In the genomic region with DNA sequence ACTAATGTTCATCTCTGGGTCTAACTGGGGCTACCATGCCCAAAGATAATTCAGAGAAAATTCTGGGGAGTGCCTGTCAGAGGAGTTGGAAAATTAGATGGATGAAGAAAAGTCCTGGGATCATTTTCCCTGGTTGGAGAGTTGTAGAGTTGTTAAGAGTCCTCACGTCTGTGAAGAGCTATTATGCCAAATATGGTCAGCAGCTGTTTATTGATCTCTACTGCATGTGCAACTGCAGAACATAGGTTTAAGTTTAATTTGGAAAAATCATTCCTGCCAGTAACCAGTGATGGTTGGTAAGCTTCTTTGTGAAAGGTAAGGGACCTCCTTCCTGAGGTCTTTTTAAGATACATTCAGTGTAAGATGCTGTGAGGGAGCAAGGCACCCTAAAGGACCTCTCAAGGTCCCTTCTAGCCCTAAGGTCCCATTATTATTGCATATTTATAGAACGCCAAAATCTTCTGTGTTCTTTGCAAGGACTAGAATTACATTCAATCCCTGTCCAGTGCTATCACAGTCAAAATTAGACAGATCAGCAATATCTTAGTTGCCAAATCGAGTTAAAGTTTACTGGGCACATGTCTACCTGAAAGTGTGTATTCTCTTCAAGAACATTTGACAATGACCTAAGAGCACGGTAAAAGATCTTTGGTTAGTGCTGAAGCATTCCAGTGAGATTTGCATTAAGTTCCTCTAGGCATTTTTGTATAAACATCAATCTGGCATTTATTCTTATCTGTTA, we compare ENCODE assay signal across 20 cellular contexts.
A peak's percentile ranks its signal among the peaks of the same experiment; 100 is the strongest.
DNase-seq lines count a peak whose midpoint lies in the region; ATAC-seq, FAIRE-seq and TF ChIP-seq lines count a peak whose summit lies in the region.
"Had no signal": no experiment of that assay in that cellular context is flagged by ENCODE, and none has a peak within 500 bp of the region (broad histone marks: within the 10 kb centered on the region; RNA-seq: fewer than 3 reads in every experiment).

No MANE protein-coding gene starts in this region.

- no peak overlapping the region for H3K23ac ChIP-seq in IMR-90 (ENCODE audit: low read depth, low read length)

- H3K36me3 ChIP-seq in IMR-90 (ENCODE audit: control insufficient read depth, insufficient read depth, low read length) = no peaks in the 10 kb centered on the region
- H3K36me3 ChIP-seq in K562 (ENCODE audit: control insufficient read depth, insufficient read depth, low read length) = no peaks in the 10 kb centered on the region
- H3K36me3 ChIP-seq in osteoblast (ENCODE audit: insufficient read depth, low read length) = no peaks in the 10 kb centered on the region
- peaks cover 0 to 6% (median 0%) of the 10 kb centered on the region in 6 donors for H3K36me3 ChIP-seq in spleen
- H3K36me3 ChIP-seq in tibial artery = no peaks in the 10 kb centered on the region

- H3K4me3 ChIP-seq in IMR-90 (ENCODE audit: insufficient read depth, low read depth, low read length) (no peak overlapping the region), K562 (no peak overlapping the region), osteoblast (ENCODE audit: insufficient read depth, low read length) (no peak overlapping the region), spleen (no peak overlapping the region), tibial artery (no peak overlapping the region)
- H3K4me3 ChIP-seq: GM12878 had no signal

- no peak overlapping the region for H3K4ac ChIP-seq in IMR-90 (ENCODE audit: low read depth, low read length)

- DNase-seq in NCI-H510A treated with DMSO at 0.1 percent for 48 hours (lab: John Stamatoyannopoulos, UW) = peak; percentile 57
- DNase-seq in NCI-H510A (lab: John Stamatoyannopoulos, UW) = no peak
- DNase-seq in IMR-90 = no peak
- no peak for DNase-seq in K562 (ENCODE audit: extremely low read depth in 1 of 4, low spot score in 3 of 4)
- DNase-seq in osteoblast (ENCODE audit: insufficient read length, low spot score, missing footprints) = peak; percentile 8
- DNase-seq in spleen = no peak
- DNase-seq in tibial artery = no peak
- DNase-seq: 8988T; AML-193; CD4-positive, alpha-beta memory T cell; DMS 273 treated with DMSO at 0.1 percent for 48 hours; DMS53; DND-41; EL; H9 had no signal

- H2BK15ac ChIP-seq in IMR-90 (ENCODE audit: low read depth, low read length) = no peak overlapping the region

- no peaks in the 10 kb centered on the region for H3K27me3 ChIP-seq in IMR-90 (ENCODE audit: control insufficient read depth, insufficient read depth, low read length)
- no peaks in the 10 kb centered on the region for H3K27me3 ChIP-seq in K562 (ENCODE audit: control insufficient read depth in 2 of 2, insufficient read depth in 2 of 2, low read length in 2 of 2)
- H3K27me3 ChIP-seq in osteoblast (ENCODE audit: insufficient read depth, low read length) = no peaks in the 10 kb centered on the region
- H3K27me3 ChIP-seq in spleen (replicated peaks in 1 of 7) = no peaks in the 10 kb centered on the region
- no peaks in the 10 kb centered on the region for H3K27me3 ChIP-seq in tibial artery

- H3K9me1 ChIP-seq in IMR-90 (ENCODE audit: insufficient read depth, low read length) (no peaks in the 10 kb centered on the region), K562 (ENCODE audit: control insufficient read depth, insufficient read depth, low read length) (no peaks in the 10 kb centered on the region)

- no peak overlapping the region for H2BK5ac ChIP-seq in IMR-90 (ENCODE audit: low read depth, low read length, poor library complexity, severe bottlenecking)

- H3K4me2 ChIP-seq in IMR-90 (ENCODE audit: low read depth, low read length) = no peak overlapping the region
- no peak overlapping the region for H3K4me2 ChIP-seq in K562 (ENCODE audit: insufficient read depth, low read length)
- H3K4me2 ChIP-seq in osteoblast (ENCODE audit: insufficient read depth, low read length) = no peak overlapping the region

- H4K20me1 ChIP-seq in IMR-90 (ENCODE audit: insufficient read depth, low read length) (no peaks in the 10 kb centered on the region), K562 (replicated peaks; ENCODE audit: control insufficient read depth, insufficient read depth, low read length) (no peaks in the 10 kb centered on the region), osteoblast (ENCODE audit: insufficient read depth, low read length) (peaks cover 5% of the 10 kb centered on the region)

- no peak overlapping the region for H2AK5ac ChIP-seq in IMR-90 (ENCODE audit: low read depth, low read length)

- no peak overlapping the region for H2AFZ ChIP-seq in IMR-90 (replicated peaks; ENCODE audit: low read length, poor library complexity)
- H2AFZ ChIP-seq in K562 (ENCODE audit: low read depth, low read length) = no peak overlapping the region
- no peak overlapping the region for H2AFZ ChIP-seq in osteoblast (ENCODE audit: low read length)

- BruUV-seq in IMR-90 (replicated peaks; lab: Mats Ljungman, UMichigan) (no TSS peak), K562 (replicated peaks; lab: Mats Ljungman, UMichigan) (no TSS peak)

- H3K27ac ChIP-seq in IMR-90 (ENCODE audit: insufficient read depth, low read length) = no peak overlapping the region
- H3K27ac ChIP-seq in K562 (ENCODE audit: extremely low read depth, low read depth, low read length) = no peak overlapping the region
- no peak overlapping the region for H3K27ac ChIP-seq in osteoblast (ENCODE audit: low read depth, low read length)
- no peak overlapping the region for H3K27ac ChIP-seq in spleen
- H3K27ac ChIP-seq in tibial artery = no peak overlapping the region
- H3K27ac ChIP-seq: C4-2B had no signal

- no peak overlapping the region for H2BK20ac ChIP-seq in IMR-90 (ENCODE audit: low read depth, low read length)

- CTCF ChIA-PET in IMR-90 (lab: Yijun Ruan, JAX) (no interaction called here), K562 (lab: Yijun Ruan, JAX; ENCODE audit: low intra/inter-chr PET ratio) (no interaction called here)

- H3K14ac ChIP-seq in IMR-90 (replicated peaks; ENCODE audit: low read depth, low read length) = no peak overlapping the region

- no peak overlapping the region for H3K56ac ChIP-seq in IMR-90 (ENCODE audit: extremely low read depth, insufficient read depth, low read length)

- ATAC-seq in IMR-90 (ENCODE audit: low read depth) (no peak), K562 (no peak), GM18498 (IDR thresholded peaks at IDR 0.05; ENCODE audit: unreplicated experiment) (no peak)

- dilution Hi-C loops in IMR-90 (cut with HindIII; ENCODE audit: low sequenced_read_pairs, unreplicated experiment) = no loop called here

- H3K79me1 ChIP-seq in IMR-90 (ENCODE audit: low read depth in 1 of 2, low read length in 2 of 2) = peaks cover 2 to 4% of the 10 kb centered on the region in 2 experiments; a peak in 1 of 4 replicates

- H3K18ac ChIP-seq in IMR-90 (ENCODE audit: low read depth, low read length) = no peak overlapping the region

- no peak overlapping the region for H3K9ac ChIP-seq in IMR-90 (ENCODE audit: low read depth, low read length)
- H3K9ac ChIP-seq in K562 (ENCODE audit: insufficient read depth in 1 of 2, low read depth in 2 of 2, low read length in 2 of 2) = no peak overlapping the region

- intact Hi-C loops in IMR-90 (cut with micrococcal nuclease) = no loop called here
- intact Hi-C loops in K562 (cut with micrococcal nuclease) = no loop called here
- intact Hi-C loops in spleen (cut with DNase I; ENCODE audit: low total_unique reads) = no loop called here
- intact Hi-C loops in tibial artery (cut with DNase I; ENCODE audit: low total_unique reads) = no loop called here

- TF ChIP-seq CTCF in IMR-90 (conservative IDR thresholded peaks at IDR 0.05; ENCODE audit: low read depth, low read length) (no peak), K562 (IDR thresholded peaks at IDR 0.05 in 2 of 3, conservative IDR thresholded peaks at IDR 0.05 in 1 of 3; ENCODE audit: insufficient read depth in 2 of 3, low read depth in 1 of 3, low read length in 3 of 3) (no peak), osteoblast (IDR thresholded peaks at IDR 0.05; ENCODE audit: extremely low read depth, low read depth, low read length) (no peak), spleen (IDR thresholded peaks at IDR 0.05 in 8 of 11, conservative IDR thresholded peaks at IDR 0.05 in 3 of 11) (no peak), tibial artery (IDR thresholded peaks at IDR 0.05) (no peak)

- H2BK120ac ChIP-seq in IMR-90 (ENCODE audit: low read depth, low read length) = no peak overlapping the region

- no peak overlapping the region for H2AK9ac ChIP-seq in IMR-90 (replicated peaks; ENCODE audit: low read depth, low read length, poor library complexity)

- TF ChIP-seq EP300 in K562 (IDR thresholded peaks at IDR 0.05; ENCODE audit: low read length) = no peak

- H3K9me3 ChIP-seq in IMR-90 (ENCODE audit: control insufficient read depth, insufficient read depth, low read length) (no peaks in the 10 kb centered on the region), K562 (replicated peaks; ENCODE audit: control insufficient read depth, insufficient read depth, low read depth, low read length) (no peaks in the 10 kb centered on the region), osteoblast (ENCODE audit: low read depth, low read length) (no peaks in the 10 kb centered on the region), spleen (no peaks in the 10 kb centered on the region), tibial artery (no peaks in the 10 kb centered on the region)

- TF ChIP-seq RAD21 in IMR-90 (IDR thresholded peaks at IDR 0.05; ENCODE audit: low read length) = no peak
- TF ChIP-seq RAD21 in K562 (CRISPR knock-in tag; conservative IDR thresholded peaks at IDR 0.05 in 1 of 2, IDR thresholded peaks at IDR 0.05 in 1 of 2) = no peak

- H4K91ac ChIP-seq in IMR-90 (ENCODE audit: insufficient read depth, low read depth, low read length) = no peak overlapping the region

- H3K79me2 ChIP-seq in K562 (ENCODE audit: control insufficient read depth, insufficient read depth, low read length) (no peaks in the 10 kb centered on the region), osteoblast (ENCODE audit: insufficient read depth, low read length) (no peaks in the 10 kb centered on the region)

- in situ Hi-C loops in IMR-90 (cut with MboI; ENCODE audit: low sequenced_read_pairs) = no loop called here
- in situ Hi-C loops in K562 (cut with MboI) = no loop called here

- TF ChIP-seq POLR2A in IMR-90 (IDR thresholded peaks at IDR 0.05; ENCODE audit: low read depth, low read length) (no peak), K562 (conservative IDR thresholded peaks at IDR 0.05) (no peak), spleen (IDR thresholded peaks at IDR 0.05) (no peak)

- H4K8ac ChIP-seq in IMR-90 (ENCODE audit: low read depth in 2 of 2, low read length in 2 of 2) = no peak overlapping the region

- WGBS in IMR-90 (ENCODE audit: extremely low coverage in 2 of 2, insufficient read length in 1 of 2), 2 experiments = no CpG with 5 or more reads among the region's 4 CpGs
- WGBS in K562 (ENCODE audit: insufficient coverage, low coverage, missing lambda C conversion rate) = 44% methylated on average over 4 of the region's 4 CpGs
- 87 to 92% (median 90%) methylated on average over 4 of the region's 4 CpGs for WGBS in spleen, 5 donors

- no peak overlapping the region for H4K5ac ChIP-seq in IMR-90 (ENCODE audit: low read depth, low read length)

- POLR2A ChIA-PET in IMR-90 (lab: Charles Lee; ENCODE audit: unreplicated experiment) = no interaction called here
- POLR2A ChIA-PET in K562 (lab: Yijun Ruan, JAX) = interaction anchor here (0.8 kb wide), 1 partner anchor 18 kb away, joined by 3 read pairs; no protein-coding TSS in a partner anchor

- H3K4me1 ChIP-seq in IMR-90 (ENCODE audit: control insufficient read depth, insufficient read depth, low read length) (no peaks in the 10 kb centered on the region), K562 (replicated peaks in 1 of 2; ENCODE audit: control insufficient read depth in 2 of 2, insufficient read depth in 2 of 2, low read length in 2 of 2) (no peaks in the 10 kb centered on the region), osteoblast (ENCODE audit: insufficient read depth, low read length) (no peaks in the 10 kb centered on the region), spleen (peaks cover 0 to 7% (median 0%) of the 10 kb centered on the region in 6 donors), tibial artery (peaks cover 0 to 4% (median 0%) of the 10 kb centered on the region in 4 donors)

- FAIRE-seq in K562 (lab: Jason Lieb, UNC) = no peak
- FAIRE-seq: GM12878, GM19239, H1 had no signal

Comparison
In these comparisons a context has a peak if more than half of its experiments do, and no peak if none do; other contexts are left out.
1. DNase-seq: peak in NCI-H510A treated with DMSO at 0.1 percent for 48 hours (single experiment) and osteoblast (single experiment); none in NCI-H510A (single experiment), IMR-90 (single experiment), K562 (0 of 4), spleen (single experiment) and tibial artery (0 of 2).